Comparison of ENCODE assay signal across 8 cellular contexts in the genomic region with DNA sequence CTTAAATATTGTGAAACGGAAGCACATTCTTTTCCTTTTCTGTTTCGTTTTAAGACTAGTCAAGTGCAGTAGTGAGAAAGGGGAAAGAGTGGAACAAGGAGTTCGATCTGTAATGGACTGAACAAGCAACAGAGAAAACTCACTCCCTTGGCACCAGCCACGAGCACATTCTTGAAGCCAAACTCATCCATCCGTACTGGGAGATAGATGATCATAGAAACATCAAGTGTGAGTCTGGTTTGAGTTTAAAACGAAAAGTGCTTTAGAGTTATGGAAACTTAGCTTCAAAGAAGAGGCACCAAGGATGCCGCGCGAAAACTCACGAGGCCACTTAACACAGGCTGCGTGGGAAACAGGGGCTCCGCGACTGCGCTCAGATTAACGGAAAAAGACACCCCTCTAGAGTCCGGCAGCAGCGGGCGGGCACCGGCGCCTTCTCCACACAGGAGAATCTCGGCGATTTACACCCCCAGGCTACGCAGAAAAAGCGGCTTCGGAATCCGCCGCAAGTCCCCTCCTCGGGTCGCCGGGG. TPM values are rescaled to one million over a fixed set of nuclear protein-coding genes. Genes with fewer than 3 reads are reported as not detected.
DNase-seq lines count a peak whose midpoint lies in the region; ATAC-seq and TF ChIP-seq lines count a peak whose summit lies in the region.

No MANE protein-coding gene starts in this region.

- WGBS in HUES64 = 10% methylated on average over 29 of the region's 30 CpGs

- H3K27me3 Mint-ChIP-seq in activated T-helper 17 cell treated with anti-CD3 and anti-CD28 coated beads, Interleukin-2, amount 50 U/mL, for 72 hours = no peaks in the 10 kb centered on the region
- H3K27me3 Mint-ChIP-seq in osteocyte (ENCODE audit: unreplicated experiment) = no peaks in the 10 kb centered on the region

- peaks cover 5% of the 10 kb centered on the region; the same call in 1 of the 2 replicates for H3K4me1 ChIP-seq in HUES64 (ENCODE audit: insufficient read depth, low read length)

- H3K36me3 Mint-ChIP-seq in activated T-helper 17 cell treated with anti-CD3 and anti-CD28 coated beads, Interleukin-2, amount 50 U/mL, for 72 hours (ENCODE audit: low read depth) = no peaks in the 10 kb centered on the region
- H3K36me3 Mint-ChIP-seq in osteocyte (ENCODE audit: unreplicated experiment) = no peaks in the 10 kb centered on the region

- H3K4me1 Mint-ChIP-seq in activated T-helper 17 cell treated with anti-CD3 and anti-CD28 coated beads, Interleukin-2, amount 50 U/mL, for 72 hours = peaks cover 11% of the 10 kb centered on the region
- peaks cover 18% of the 10 kb centered on the region for H3K4me1 Mint-ChIP-seq in osteocyte (ENCODE audit: unreplicated experiment)

- TF ChIP-seq CTCF in osteocyte (IDR thresholded peaks at IDR 0.05) = no peak

- DNase-seq in stimulated activated CD4-positive, alpha-beta T cell treated with anti-CD3 and anti-CD28 coated beads, Interleukin-1b, Interleukin-23, amount 100 ng/mL, for 1 hour (ENCODE audit: low read depth in 2 of 2) = peak; percentile 2 to 6
- no peak for DNase-seq in stimulated activated CD4-positive, alpha-beta T cell treated with anti-CD3 and anti-CD28 coated beads, Interleukin-1b, Interleukin-23, amount 100 ng/mL, for 48 hours
- DNase-seq in globus pallidus (ENCODE audit: low spot score) (peak; percentile 36), osteocyte (ENCODE audit: extremely low spot score, unreplicated experiment) (no peak), NCI-H2196 treated with DMSO at 0.1 percent for 48 hours (lab: John Stamatoyannopoulos, UW; ENCODE audit: unreplicated experiment) (no peak), NCI-H1436 (lab: John Stamatoyannopoulos, UW) (no peak)

- H3K9me3 ChIP-seq in HUES64 (ENCODE audit: insufficient read depth, low read depth, low read length) = no peaks in the 10 kb centered on the region

- peak overlapping the region; percentile 54 for H3K4me3 ChIP-seq in HUES64 (ENCODE audit: low read length)

- peak overlapping the region; percentile 67 for H3K9ac ChIP-seq in HUES64 (ENCODE audit: low read depth, low read length)

- no peak overlapping the region for H3K27ac ChIP-seq in HUES64 (ENCODE audit: low read depth, low read length)

- H3K27ac Mint-ChIP-seq in activated T-helper 17 cell treated with anti-CD3 and anti-CD28 coated beads, Interleukin-2, amount 50 U/mL, for 72 hours = peak overlapping the region; percentile 56
- H3K27ac Mint-ChIP-seq in osteocyte (ENCODE audit: unreplicated experiment) = peak overlapping the region; percentile 90

- peak overlapping the region; percentile 83 for H3K4me3 Mint-ChIP-seq in activated T-helper 17 cell treated with anti-CD3 and anti-CD28 coated beads, Interleukin-2, amount 50 U/mL, for 72 hours
- H3K4me3 Mint-ChIP-seq in osteocyte (ENCODE audit: unreplicated experiment) = peak overlapping the region; percentile 84

- peak; percentile 1 for ATAC-seq in activated T-helper 17 cell treated with anti-CD3 and anti-CD28 coated beads, Interleukin-2, amount 50 U/mL, for 72 hours (replicated peaks)

- H3K9me3 Mint-ChIP-seq in activated T-helper 17 cell treated with anti-CD3 and anti-CD28 coated beads, Interleukin-2, amount 50 U/mL, for 72 hours = no peaks in the 10 kb centered on the region
- no peaks in the 10 kb centered on the region for H3K9me3 Mint-ChIP-seq in osteocyte (ENCODE audit: unreplicated experiment)

- H3K36me3 ChIP-seq in HUES64 (ENCODE audit: insufficient read depth, low read length) = no peaks in the 10 kb centered on the region

- H3K27me3 ChIP-seq in HUES64 (ENCODE audit: insufficient read depth, low read length) = peaks cover 17% of the 10 kb centered on the region

RNA-seq across cellular contexts. Expression of a gene that starts 0.7 kb away (rescaled TPM):
- polyA plus RNA-seq in HUES64 (2013, experiment 1 of 2) = 0.60 TPM
- 1.4 TPM for polyA plus RNA-seq in HUES64 (2013, experiment 2 of 2)
- total RNA-seq in activated T-helper 17 cell treated with anti-CD3 and anti-CD28 coated beads, Interleukin-2, amount 50 U/mL, for 72 hours = 1 to 10 TPM; 1.8 to 2.6 TPM
- total RNA-seq in osteocyte = 6.2 and 9.5 TPM in 2 replicates

RNA-seq across cellular contexts. Expression of a gene that starts 28.7 kb away (rescaled TPM):
- polyA plus RNA-seq in HUES64 (2013, experiment 1 of 2) = 52.1 TPM
- 51.7 TPM for polyA plus RNA-seq in HUES64 (2013, experiment 2 of 2)
- 100 to 1,000 TPM in 1 of 2 donors, 10 to 100 TPM in 1; 68.2 to 132 TPM for total RNA-seq in activated T-helper 17 cell treated with anti-CD3 and anti-CD28 coated beads, Interleukin-2, amount 50 U/mL, for 72 hours
- total RNA-seq in osteocyte = 49.1 and 50.4 TPM in 2 replicates

RNA-seq across cellular contexts. Expression of a gene that starts 37.7 kb away (rescaled TPM):
- polyA plus RNA-seq in HUES64 (2013, experiment 1 of 2) = 19.0 TPM
- polyA plus RNA-seq in HUES64 (2013, experiment 2 of 2) = 22.5 TPM
- 10 to 100 TPM; 15.7 to 16.0 TPM for total RNA-seq in activated T-helper 17 cell treated with anti-CD3 and anti-CD28 coated beads, Interleukin-2, amount 50 U/mL, for 72 hours
- total RNA-seq in osteocyte = 48.8 and 53.6 TPM in 2 replicates

RNA-seq across cellular contexts. Expression of a gene that starts 37.9 kb away (rescaled TPM):
- polyA plus RNA-seq in HUES64 (2013, experiment 1 of 2) = 127 TPM
- polyA plus RNA-seq in HUES64 (2013, experiment 2 of 2) = 124 TPM
- 100 to 1,000 TPM; 151 to 204 TPM for total RNA-seq in activated T-helper 17 cell treated with anti-CD3 and anti-CD28 coated beads, Interleukin-2, amount 50 U/mL, for 72 hours
- 22.3 and 23.6 TPM in 2 replicates for total RNA-seq in osteocyte

Comparison
In these comparisons a context has a peak if more than half of its experiments do, and no peak if none do; other contexts are left out.
1. DNase-seq: peak in stimulated activated CD4-positive, alpha-beta T cell treated with anti-CD3 and anti-CD28 coated beads, Interleukin-1b, Interleukin-23, amount 100 ng/mL, for 1 hour (2 of 2) and globus pallidus (single experiment); none in stimulated activated CD4-positive, alpha-beta T cell treated with anti-CD3 and anti-CD28 coated beads, Interleukin-1b, Interleukin-23, amount 100 ng/mL, for 48 hours (single experiment), osteocyte (single experiment), NCI-H2196 treated with DMSO at 0.1 percent for 48 hours (single experiment) and NCI-H1436 (single experiment).